8 cellular contexts compared by ENCODE assay signal in genomic region chr22:20702546-20703413, GRCh38.
A peak's percentile ranks its signal among the peaks of the same experiment; 100 is the strongest.
DNase-seq lines count a peak whose midpoint lies in the region; ATAC-seq and TF ChIP-seq lines count a peak whose summit lies in the region.

No MANE protein-coding gene starts in this region.

- peak; percentile 38 for TF ChIP-seq POLR2A in GM19193 (IDR thresholded peaks at IDR 0.05; ENCODE audit: extremely low read depth, insufficient read depth, insufficient read length)

- peak; percentile 69 for ATAC-seq in HG03378 (IDR thresholded peaks at IDR 0.05; ENCODE audit: unreplicated experiment)

- DNase-seq in AML-193 (lab: John Stamatoyannopoulos, UW) (peak; percentile 79 to 85), NCI-H446 treated with DMSO at 0.1 percent for 48 hours (lab: John Stamatoyannopoulos, UW) (peak; percentile 67), cerebellum (ENCODE audit: low spot score) (peak; percentile 97), kidney glomerular epithelial cell (lab: John Stamatoyannopoulos, UW) (peak; percentile 91)
- peak; percentile 96 for DNase-seq in activated CD4-positive, CD25-positive, alpha-beta regulatory T cell treated with anti-CD3 and anti-CD28 coated beads, Interleukin-2, amount 50 U/mL, for 72 hours
- DNase-seq in stimulated activated CD4-positive, alpha-beta T cell treated with anti-CD3 and anti-CD28 coated beads, Interleukin-1b, Interleukin-23, amount 100 ng/mL, for 1 hour (ENCODE audit: low read depth in 2 of 2), result peak; percentile 96 to 99

Comparison
In these comparisons a context has a peak if more than half of its experiments do, and no peak if none do; other contexts are left out.
1. Peak in every context shown above with its lines: DNase-seq and ATAC-seq.